22 cellular contexts compared by ENCODE assay signal in the genomic region with DNA sequence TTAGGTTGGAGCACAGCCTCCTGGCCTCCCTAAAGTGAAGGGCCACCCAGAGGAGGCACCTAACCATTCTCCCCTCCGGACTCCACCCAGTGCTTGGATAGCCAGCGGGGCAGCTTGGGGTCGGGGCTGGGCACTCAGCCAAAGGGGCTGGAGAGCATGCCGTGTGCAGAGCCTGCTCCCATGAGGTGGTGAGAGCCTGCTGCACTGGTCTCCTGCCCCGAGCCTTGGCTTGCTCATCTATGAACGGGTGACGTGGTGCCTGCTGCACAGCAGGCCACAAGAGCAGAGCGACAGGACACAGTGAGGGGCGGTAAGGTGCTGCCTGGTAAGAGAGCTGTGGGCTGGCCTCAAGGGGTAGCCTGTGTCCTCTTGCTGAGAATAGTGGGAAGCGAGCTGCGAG. TPM values are rescaled to one million over a fixed set of nuclear protein-coding genes. Genes with fewer than 3 reads are reported as not detected.
"Had no signal": no experiment of that assay in that cellular context is flagged by ENCODE, and none has a peak within 500 bp of the region (broad histone marks: within the 10 kb centered on the region; RNA-seq: fewer than 3 reads in every experiment).

No MANE protein-coding gene starts in this region.

- H3K4me3 ChIP-seq: gastrocnemius medialis, lower lobe of right lung, ovary, psoas muscle, sigmoid colon, testis, tibial artery had no signal

- H3K27me3 ChIP-seq: gastrocnemius medialis, ovary, sigmoid colon, testis had no signal

- H3K36me3 ChIP-seq: gastrocnemius medialis, lower lobe of right lung, ovary, sigmoid colon, tibial artery had no signal

- H3K4me1 ChIP-seq: gastrocnemius medialis, lower lobe of right lung, psoas muscle, sigmoid colon, testis, tibial artery had no signal

- H3K9me3 ChIP-seq: gastrocnemius medialis, lower lobe of right lung, ovary, psoas muscle, sigmoid colon, testis, tibial artery had no signal

- FAIRE-seq: keratinocyte had no signal

- DNase-seq: cortex of kidney; foreskin fibroblast; gastrocnemius medialis; head of caudate nucleus; left ventricle myocardium superior; lower lobe of right lung; naive thymus-derived CD8-positive, alpha-beta T cell; nephron progenitor cell; occipital lobe; ovary; posterior cingulate gyrus; psoas muscle; right cardiac atrium; sigmoid colon; stimulated activated CD4-positive, alpha-beta T cell treated with anti-CD3 and anti-CD28 coated beads, Interleukin-2, amount 100 ng/mL, for 24 hours; stimulated activated CD4-positive, alpha-beta T cell treated with anti-CD3 and anti-CD28 coated beads, Interleukin-4, amount 100 ng/mL, for 24 hours; stimulated activated naive CD8-positive, alpha-beta T cell treated with anti-CD3 and anti-CD28 coated beads, Interleukin-15, Interleukin-2, amounts not matched to agents 100 U/mL and 50 U/mL, for 24 hours; substantia nigra; testis; tibial artery had no signal

RNA-seq across cellular contexts. Expression of a gene that starts 14.0 kb away (rescaled TPM):
- total RNA-seq: naive thymus-derived CD8-positive, alpha-beta T cell; occipital lobe; skeletal muscle tissue had no signal
- polyA plus RNA-seq: keratinocyte; naive thymus-derived CD8-positive, alpha-beta T cell had no signal
